ENCODE assay signal across 6 cellular contexts in the genomic region with DNA sequence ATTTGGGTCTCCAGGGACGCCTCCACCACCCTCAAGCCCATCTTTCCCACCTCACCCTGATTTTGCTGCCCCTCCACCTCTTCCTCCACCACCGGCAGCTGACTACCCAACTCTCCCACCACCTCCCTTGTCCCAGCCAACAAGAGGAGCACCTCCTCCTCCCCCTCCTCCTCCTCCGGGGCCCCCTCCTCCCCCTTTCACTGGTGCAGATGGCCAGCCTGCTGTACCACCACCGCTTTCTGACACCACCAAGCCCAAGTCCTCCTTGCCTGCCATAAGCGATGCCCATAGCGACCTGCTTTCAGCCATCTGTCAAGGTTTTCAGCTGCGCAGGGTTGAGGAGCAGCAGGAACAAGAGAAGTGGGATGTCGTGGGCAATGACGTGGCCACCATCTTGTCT.
"Had no signal": no experiment of that assay in that cellular context is flagged by ENCODE, and none has a peak within 500 bp of the region (broad histone marks: within the 10 kb centered on the region; RNA-seq: fewer than 3 reads in every experiment).

No MANE protein-coding gene starts in this region.

- DNase-seq: GDM1, GF-D8 had no signal

- FAIRE-seq: G401.6, GM12878, GM18507, GM19239 had no signal

- H3K4me3 ChIP-seq: GM12878 had no signal

- ATAC-seq: GM12878 had no signal
